Comparison of ENCODE assay signal across 1 cellular context in the genomic region with DNA sequence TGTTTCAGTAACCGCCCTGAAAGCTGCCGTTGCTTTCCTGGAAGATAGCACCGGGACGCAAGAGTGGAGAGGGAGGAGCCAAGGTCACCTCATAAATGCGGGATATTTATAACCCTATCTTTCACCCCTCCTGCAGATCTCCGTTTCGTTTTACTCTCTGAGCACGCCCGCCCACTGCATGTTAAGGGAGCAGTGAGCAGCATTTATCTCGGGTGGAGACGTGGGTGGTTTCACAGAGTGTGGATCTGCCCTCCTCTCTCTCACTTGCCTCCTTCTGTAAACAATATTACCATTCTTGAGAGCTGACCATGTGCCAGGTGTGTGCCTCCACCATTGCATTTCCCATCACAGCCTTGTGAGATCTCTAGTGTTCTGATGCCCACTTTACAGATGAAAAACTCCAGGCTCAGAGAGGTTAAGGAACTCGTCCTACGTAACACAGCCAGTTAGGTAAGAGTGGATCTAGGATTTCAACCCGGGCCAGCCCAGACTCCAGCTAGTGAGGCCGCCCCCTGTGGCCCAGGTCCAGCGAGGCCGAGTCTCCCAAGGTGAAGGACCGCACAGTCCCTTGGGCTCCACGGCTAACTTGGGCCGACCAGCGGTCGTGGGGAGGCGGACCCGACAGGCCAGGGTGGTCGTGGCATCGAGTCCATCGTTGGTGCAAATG.
A peak's percentile ranks its signal among the peaks of the same experiment; 100 is the strongest.
TF ChIP-seq lines count a peak whose summit lies in the region.

No MANE protein-coding gene starts in this region.

TF ChIP-seq in HepG2, 621 proteins besides CTCF, POLR2A, EP300 and RAD21 (continued from another document and continues in another):
- TF ChIP-seq, protein P1, sequence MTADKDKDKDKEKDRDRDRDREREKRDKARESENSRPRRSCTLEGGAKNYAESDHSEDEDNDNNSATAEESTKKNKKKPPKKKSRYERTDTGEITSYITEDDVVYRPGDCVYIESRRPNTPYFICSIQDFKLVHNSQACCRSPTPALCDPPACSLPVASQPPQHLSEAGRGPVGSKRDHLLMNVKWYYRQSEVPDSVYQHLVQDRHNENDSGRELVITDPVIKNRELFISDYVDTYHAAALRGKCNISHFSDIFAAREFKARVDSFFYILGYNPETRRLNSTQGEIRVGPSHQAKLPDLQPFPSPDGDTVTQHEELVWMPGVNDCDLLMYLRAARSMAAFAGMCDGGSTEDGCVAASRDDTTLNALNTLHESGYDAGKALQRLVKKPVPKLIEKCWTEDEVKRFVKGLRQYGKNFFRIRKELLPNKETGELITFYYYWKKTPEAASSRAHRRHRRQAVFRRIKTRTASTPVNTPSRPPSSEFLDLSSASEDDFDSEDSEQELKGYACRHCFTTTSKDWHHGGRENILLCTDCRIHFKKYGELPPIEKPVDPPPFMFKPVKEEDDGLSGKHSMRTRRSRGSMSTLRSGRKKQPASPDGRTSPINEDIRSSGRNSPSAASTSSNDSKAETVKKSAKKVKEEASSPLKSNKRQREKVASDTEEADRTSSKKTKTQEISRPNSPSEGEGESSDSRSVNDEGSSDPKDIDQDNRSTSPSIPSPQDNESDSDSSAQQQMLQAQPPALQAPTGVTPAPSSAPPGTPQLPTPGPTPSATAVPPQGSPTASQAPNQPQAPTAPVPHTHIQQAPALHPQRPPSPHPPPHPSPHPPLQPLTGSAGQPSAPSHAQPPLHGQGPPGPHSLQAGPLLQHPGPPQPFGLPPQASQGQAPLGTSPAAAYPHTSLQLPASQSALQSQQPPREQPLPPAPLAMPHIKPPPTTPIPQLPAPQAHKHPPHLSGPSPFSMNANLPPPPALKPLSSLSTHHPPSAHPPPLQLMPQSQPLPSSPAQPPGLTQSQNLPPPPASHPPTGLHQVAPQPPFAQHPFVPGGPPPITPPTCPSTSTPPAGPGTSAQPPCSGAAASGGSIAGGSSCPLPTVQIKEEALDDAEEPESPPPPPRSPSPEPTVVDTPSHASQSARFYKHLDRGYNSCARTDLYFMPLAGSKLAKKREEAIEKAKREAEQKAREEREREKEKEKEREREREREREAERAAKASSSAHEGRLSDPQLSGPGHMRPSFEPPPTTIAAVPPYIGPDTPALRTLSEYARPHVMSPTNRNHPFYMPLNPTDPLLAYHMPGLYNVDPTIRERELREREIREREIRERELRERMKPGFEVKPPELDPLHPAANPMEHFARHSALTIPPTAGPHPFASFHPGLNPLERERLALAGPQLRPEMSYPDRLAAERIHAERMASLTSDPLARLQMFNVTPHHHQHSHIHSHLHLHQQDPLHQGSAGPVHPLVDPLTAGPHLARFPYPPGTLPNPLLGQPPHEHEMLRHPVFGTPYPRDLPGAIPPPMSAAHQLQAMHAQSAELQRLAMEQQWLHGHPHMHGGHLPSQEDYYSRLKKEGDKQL (CRISPR knock-in tag; IDR thresholded peaks at IDR 0.05; ENCODE audit: low read depth): peak; percentile 14; the same call in 1 of the 2 replicates
- TF ChIP-seq PHF8 (CRISPR knock-in tag; IDR thresholded peaks at IDR 0.05): peak; percentile 35; the same call in 1 of the 2 replicates
- peak; percentile 91 for TF ChIP-seq RCOR2 (CRISPR knock-in tag; IDR thresholded peaks at IDR 0.05)
- TF ChIP-seq ADNP (CRISPR knock-in tag; IDR thresholded peaks at IDR 0.05): peak; percentile 68; the same call in 1 of the 2 replicates
- TF ChIP-seq LCORL (IDR thresholded peaks at IDR 0.05): no peak
- peak; percentile 9; the same call in 1 of the 2 replicates for TF ChIP-seq LCORL (CRISPR knock-in tag; IDR thresholded peaks at IDR 0.05)
- peak; percentile 51; the same call in 1 of the 2 replicates for TF ChIP-seq ZNF121 (CRISPR knock-in tag; IDR thresholded peaks at IDR 0.05)
- TF ChIP-seq NCOA2 (CRISPR knock-in tag; IDR thresholded peaks at IDR 0.05): no peak
- peak; percentile 9; the same call in 1 of the 2 replicates for TF ChIP-seq ZNF788 (CRISPR knock-in tag; IDR thresholded peaks at IDR 0.05; ENCODE audit: borderline replicate concordance)
- TF ChIP-seq, protein P2, sequence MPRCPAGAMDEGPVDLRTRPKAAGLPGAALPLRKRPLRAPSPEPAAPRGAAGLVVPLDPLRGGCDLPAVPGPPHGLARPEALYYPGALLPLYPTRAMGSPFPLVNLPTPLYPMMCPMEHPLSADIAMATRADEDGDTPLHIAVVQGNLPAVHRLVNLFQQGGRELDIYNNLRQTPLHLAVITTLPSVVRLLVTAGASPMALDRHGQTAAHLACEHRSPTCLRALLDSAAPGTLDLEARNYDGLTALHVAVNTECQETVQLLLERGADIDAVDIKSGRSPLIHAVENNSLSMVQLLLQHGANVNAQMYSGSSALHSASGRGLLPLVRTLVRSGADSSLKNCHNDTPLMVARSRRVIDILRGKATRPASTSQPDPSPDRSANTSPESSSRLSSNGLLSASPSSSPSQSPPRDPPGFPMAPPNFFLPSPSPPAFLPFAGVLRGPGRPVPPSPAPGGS (CRISPR knock-in tag; IDR thresholded peaks at IDR 0.05): peak; percentile 83; the same call in 1 of the 2 replicates
- no peak for TF ChIP-seq SKI (IDR thresholded peaks at IDR 0.05; ENCODE audit: partially characterized antibody)
- peak; percentile 63; the same call in 1 of the 2 replicates for TF ChIP-seq DNMT3B (CRISPR knock-in tag; conservative IDR thresholded peaks at IDR 0.05)
- TF ChIP-seq DPF2 (CRISPR knock-in tag; IDR thresholded peaks at IDR 0.05; ENCODE audit: borderline replicate concordance, low read depth): peak; percentile 52; the same call in 1 of the 2 replicates
- TF ChIP-seq, protein P3, sequence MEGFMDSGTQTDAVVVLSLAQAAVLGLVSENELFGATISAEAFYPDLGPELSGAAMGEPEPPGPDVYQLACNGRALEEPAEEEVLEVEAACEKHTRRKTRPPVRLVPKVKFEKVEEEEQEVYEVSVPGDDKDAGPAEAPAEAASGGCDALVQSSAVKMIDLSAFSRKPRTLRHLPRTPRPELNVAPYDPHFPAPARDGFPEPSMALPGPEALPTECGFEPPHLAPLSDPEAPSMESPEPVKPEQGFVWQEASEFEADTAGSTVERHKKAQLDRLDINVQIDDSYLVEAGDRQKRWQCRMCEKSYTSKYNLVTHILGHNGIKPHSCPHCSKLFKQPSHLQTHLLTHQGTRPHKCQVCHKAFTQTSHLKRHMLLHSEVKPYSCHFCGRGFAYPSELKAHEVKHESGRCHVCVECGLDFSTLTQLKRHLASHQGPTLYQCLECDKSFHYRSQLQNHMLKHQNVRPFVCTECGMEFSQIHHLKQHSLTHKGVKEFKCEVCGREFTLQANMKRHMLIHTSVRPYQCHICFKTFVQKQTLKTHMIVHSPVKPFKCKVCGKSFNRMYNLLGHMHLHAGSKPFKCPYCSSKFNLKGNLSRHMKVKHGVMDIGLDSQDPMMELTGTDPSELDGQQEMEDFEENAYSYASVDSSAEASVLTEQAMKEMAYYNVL (CRISPR knock-in tag; IDR thresholded peaks at IDR 0.05; ENCODE audit: borderline replicate concordance): no peak; the same call in 1 of the 2 replicates
- no peak for TF ChIP-seq ZNF652 (CRISPR knock-in tag; IDR thresholded peaks at IDR 0.05; ENCODE audit: borderline replicate concordance, low read depth)
- no peak for TF ChIP-seq NCOA5 (CRISPR knock-in tag; IDR thresholded peaks at IDR 0.05)
- TF ChIP-seq NFIC (IDR thresholded peaks at IDR 0.05; ENCODE audit: low read length): no peak
- TF ChIP-seq NONO (IDR thresholded peaks at IDR 0.05): no peak
- TF ChIP-seq NONO (CRISPR knock-in tag; conservative IDR thresholded peaks at IDR 0.05): peak; percentile 68; the same call in 1 of the 2 replicates
- TF ChIP-seq ZZZ3 (CRISPR knock-in tag; IDR thresholded peaks at IDR 0.05; ENCODE audit: borderline replicate concordance): peak; percentile 72; the same call in 1 of the 2 replicates
- TF ChIP-seq ZNF709 (CRISPR knock-in tag; IDR thresholded peaks at IDR 0.05): 0 out of 2 replicates have a peak, but pooled peaks have one; percentile 12
- TF ChIP-seq ZNF567 (CRISPR knock-in tag; IDR thresholded peaks at IDR 0.05; ENCODE audit: borderline replicate concordance): no peak
- peak; percentile 19; the same call in 1 of the 2 replicates for TF ChIP-seq CREB1 (IDR thresholded peaks at IDR 0.05)
- TF ChIP-seq CREB1 (CRISPR knock-in tag; IDR thresholded peaks at IDR 0.05): no peak
- TF ChIP-seq, protein P4, sequence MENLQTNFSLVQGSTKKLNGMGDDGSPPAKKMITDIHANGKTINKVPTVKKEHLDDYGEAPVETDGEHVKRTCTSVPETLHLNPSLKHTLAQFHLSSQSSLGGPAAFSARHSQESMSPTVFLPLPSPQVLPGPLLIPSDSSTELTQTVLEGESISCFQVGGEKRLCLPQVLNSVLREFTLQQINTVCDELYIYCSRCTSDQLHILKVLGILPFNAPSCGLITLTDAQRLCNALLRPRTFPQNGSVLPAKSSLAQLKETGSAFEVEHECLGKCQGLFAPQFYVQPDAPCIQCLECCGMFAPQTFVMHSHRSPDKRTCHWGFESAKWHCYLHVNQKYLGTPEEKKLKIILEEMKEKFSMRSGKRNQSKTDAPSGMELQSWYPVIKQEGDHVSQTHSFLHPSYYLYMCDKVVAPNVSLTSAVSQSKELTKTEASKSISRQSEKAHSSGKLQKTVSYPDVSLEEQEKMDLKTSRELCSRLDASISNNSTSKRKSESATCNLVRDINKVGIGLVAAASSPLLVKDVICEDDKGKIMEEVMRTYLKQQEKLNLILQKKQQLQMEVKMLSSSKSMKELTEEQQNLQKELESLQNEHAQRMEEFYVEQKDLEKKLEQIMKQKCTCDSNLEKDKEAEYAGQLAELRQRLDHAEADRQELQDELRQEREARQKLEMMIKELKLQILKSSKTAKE (CRISPR knock-in tag; IDR thresholded peaks at IDR 0.05; ENCODE audit: borderline replicate concordance): 0 out of 2 replicates have a peak, but pooled peaks have one; percentile 62
- TF ChIP-seq, protein P5, sequence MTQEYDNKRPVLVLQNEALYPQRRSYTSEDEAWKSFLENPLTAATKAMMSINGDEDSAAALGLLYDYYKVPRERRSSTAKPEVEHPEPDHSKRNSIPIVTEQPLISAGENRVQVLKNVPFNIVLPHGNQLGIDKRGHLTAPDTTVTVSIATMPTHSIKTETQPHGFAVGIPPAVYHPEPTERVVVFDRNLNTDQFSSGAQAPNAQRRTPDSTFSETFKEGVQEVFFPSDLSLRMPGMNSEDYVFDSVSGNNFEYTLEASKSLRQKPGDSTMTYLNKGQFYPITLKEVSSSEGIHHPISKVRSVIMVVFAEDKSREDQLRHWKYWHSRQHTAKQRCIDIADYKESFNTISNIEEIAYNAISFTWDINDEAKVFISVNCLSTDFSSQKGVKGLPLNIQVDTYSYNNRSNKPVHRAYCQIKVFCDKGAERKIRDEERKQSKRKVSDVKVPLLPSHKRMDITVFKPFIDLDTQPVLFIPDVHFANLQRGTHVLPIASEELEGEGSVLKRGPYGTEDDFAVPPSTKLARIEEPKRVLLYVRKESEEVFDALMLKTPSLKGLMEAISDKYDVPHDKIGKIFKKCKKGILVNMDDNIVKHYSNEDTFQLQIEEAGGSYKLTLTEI (CRISPR knock-in tag; conservative IDR thresholded peaks at IDR 0.05): no peak
- TF ChIP-seq ZNF547 (CRISPR knock-in tag; IDR thresholded peaks at IDR 0.05): peak; percentile 23; the same call in 1 of the 2 replicates
- TF ChIP-seq ZNF431 (CRISPR knock-in tag; IDR thresholded peaks at IDR 0.05; ENCODE audit: borderline replicate concordance, low read depth): peak; percentile 16; the same call in 1 of the 2 replicates
- TF ChIP-seq ARHGAP35 (CRISPR knock-in tag; IDR thresholded peaks at IDR 0.05; ENCODE audit: borderline replicate concordance): no peak
- no peak for TF ChIP-seq ZFP90 (CRISPR knock-in tag; IDR thresholded peaks at IDR 0.05; ENCODE audit: borderline replicate concordance)
- TF ChIP-seq, protein P6, sequence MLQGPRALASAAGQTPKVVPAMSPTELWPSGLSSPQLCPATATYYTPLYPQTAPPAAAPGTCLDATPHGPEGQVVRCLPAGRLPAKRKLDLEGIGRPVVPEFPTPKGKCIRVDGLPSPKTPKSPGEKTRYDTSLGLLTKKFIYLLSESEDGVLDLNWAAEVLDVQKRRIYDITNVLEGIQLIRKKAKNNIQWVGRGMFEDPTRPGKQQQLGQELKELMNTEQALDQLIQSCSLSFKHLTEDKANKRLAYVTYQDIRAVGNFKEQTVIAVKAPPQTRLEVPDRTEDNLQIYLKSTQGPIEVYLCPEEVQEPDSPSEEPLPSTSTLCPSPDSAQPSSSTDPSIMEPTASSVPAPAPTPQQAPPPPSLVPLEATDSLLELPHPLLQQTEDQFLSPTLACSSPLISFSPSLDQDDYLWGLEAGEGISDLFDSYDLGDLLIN (CRISPR knock-in tag; IDR thresholded peaks at IDR 0.05; ENCODE audit: borderline replicate concordance): no peak
- TF ChIP-seq NR2C2 (CRISPR knock-in tag; IDR thresholded peaks at IDR 0.05; ENCODE audit: borderline replicate concordance): peak; percentile 38; the same call in 1 of the 2 replicates
- 0 out of 2 replicates have a peak, but pooled peaks have one; percentile 10 for TF ChIP-seq CREM (IDR thresholded peaks at IDR 0.05)
- no peak for TF ChIP-seq CREM (CRISPR knock-in tag; IDR thresholded peaks at IDR 0.05)
- TF ChIP-seq ZFP36L1 (CRISPR knock-in tag; IDR thresholded peaks at IDR 0.05): peak; percentile 17; the same call in 1 of the 2 replicates
- TF ChIP-seq, protein P7, sequence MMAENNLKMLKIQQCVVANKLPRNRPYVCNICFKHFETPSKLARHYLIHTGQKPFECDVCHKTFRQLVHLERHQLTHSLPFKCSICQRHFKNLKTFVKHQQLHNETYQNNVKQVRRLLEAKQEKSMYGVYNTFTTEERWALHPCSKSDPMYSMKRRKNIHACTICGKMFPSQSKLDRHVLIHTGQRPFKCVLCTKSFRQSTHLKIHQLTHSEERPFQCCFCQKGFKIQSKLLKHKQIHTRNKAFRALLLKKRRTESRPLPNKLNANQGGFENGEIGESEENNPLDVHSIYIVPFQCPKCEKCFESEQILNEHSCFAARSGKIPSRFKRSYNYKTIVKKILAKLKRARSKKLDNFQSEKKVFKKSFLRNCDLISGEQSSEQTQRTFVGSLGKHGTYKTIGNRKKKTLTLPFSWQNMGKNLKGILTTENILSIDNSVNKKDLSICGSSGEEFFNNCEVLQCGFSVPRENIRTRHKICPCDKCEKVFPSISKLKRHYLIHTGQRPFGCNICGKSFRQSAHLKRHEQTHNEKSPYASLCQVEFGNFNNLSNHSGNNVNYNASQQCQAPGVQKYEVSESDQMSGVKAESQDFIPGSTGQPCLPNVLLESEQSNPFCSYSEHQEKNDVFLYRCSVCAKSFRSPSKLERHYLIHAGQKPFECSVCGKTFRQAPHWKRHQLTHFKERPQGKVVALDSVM (CRISPR knock-in tag; IDR thresholded peaks at IDR 0.05): peak; percentile 35; the same call in 1 of the 2 replicates
- TF ChIP-seq REXO4 (CRISPR knock-in tag; IDR thresholded peaks at IDR 0.05; ENCODE audit: borderline replicate concordance): no peak
- peak; percentile 93 for TF ChIP-seq KDM1A (CRISPR knock-in tag; IDR thresholded peaks at IDR 0.05)
- 0 out of 2 replicates have a peak, but pooled peaks have one; percentile 55 for TF ChIP-seq ZBTB7A (CRISPR knock-in tag; IDR thresholded peaks at IDR 0.05)
- TF ChIP-seq ZNF629 (CRISPR knock-in tag; conservative IDR thresholded peaks at IDR 0.05): peak; percentile 93
